In the genomic region with DNA sequence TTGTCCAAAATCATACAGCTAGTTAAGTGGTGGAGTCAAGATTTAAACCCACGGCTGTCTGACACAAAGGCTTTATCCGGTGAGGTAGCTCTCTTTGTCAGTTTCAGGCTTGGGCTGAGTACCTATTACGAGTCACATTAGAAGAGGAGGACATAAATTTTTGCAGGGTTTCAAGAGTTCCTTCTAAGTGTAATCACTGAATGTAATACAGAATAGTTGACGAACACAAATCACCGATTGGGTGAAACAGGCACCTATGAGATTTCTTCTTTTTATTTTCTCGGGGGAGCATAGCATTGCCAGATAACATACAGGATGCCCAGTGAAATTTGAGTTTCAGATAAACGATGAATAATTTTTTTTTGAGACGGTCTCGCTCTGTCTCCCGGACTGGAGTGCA, we compare ENCODE assay signal across 8 cellular contexts. TPM values are rescaled to one million over a fixed set of nuclear protein-coding genes. Genes with fewer than 3 reads are reported as not detected.
A peak's percentile ranks its signal among the peaks of the same experiment; 100 is the strongest.
DNase-seq lines count a peak whose midpoint lies in the region; ATAC-seq and TF ChIP-seq lines count a peak whose summit lies in the region.

No MANE protein-coding gene starts in this region.

- H3K27me3 ChIP-seq in RWPE2 (ENCODE audit: insufficient read depth, poor library complexity, severe bottlenecking), result no peaks in the 10 kb centered on the region
- H3K27me3 ChIP-seq in sigmoid colon, result no peaks in the 10 kb centered on the region

- TF ChIP-seq POLR2A in sigmoid colon (IDR thresholded peaks at IDR 0.05), result no peak

- no peak for TF ChIP-seq EP300 in sigmoid colon (IDR thresholded peaks at IDR 0.05)

- intact Hi-C loops in sigmoid colon (cut with DNase I), result no loop called here

- H3K36me3 ChIP-seq in RWPE2 (ENCODE audit: low read depth), result peaks cover 15% of the 10 kb centered on the region; the same call in 1 of the 2 replicates
- peaks cover 0 to under 1% (median 0%) of the 10 kb centered on the region in 4 donors for H3K36me3 ChIP-seq in sigmoid colon

- no peak for TF ChIP-seq CTCF in RWPE2 (IDR thresholded peaks at IDR 0.05; ENCODE audit: poor library complexity, severe bottlenecking)
- no peak for TF ChIP-seq CTCF in sigmoid colon (IDR thresholded peaks at IDR 0.05)

- no peaks in the 10 kb centered on the region for H3K9me3 ChIP-seq in RWPE2 (ENCODE audit: severe bottlenecking)
- no peaks in the 10 kb centered on the region for H3K9me3 ChIP-seq in sigmoid colon

- peaks cover 8% of the 10 kb centered on the region for H3K4me1 ChIP-seq in RWPE2 (ENCODE audit: insufficient read depth, poor library complexity, severe bottlenecking)
- H3K4me1 ChIP-seq in sigmoid colon, result peaks cover 0 to 26% (median 19%) of the 10 kb centered on the region in 4 donors

- DNase-seq in RWPE2 (ENCODE audit: low spot score) (no peak), fibroblast of peridontal ligament (ENCODE audit: extremely low read depth) (peak; percentile 15), sigmoid colon (no peak), putamen (ENCODE audit: low spot score) (no peak), NOMO-1 treated with dmso at 0.1 percent for 144 hours (lab: John Stamatoyannopoulos, UW; ENCODE audit: unreplicated experiment) (no peak), ureter (ENCODE audit: low spot score) (no peak)

- H3K4me3 ChIP-seq in GM08714 (ENCODE audit: low read length) (peak overlapping the region; percentile 94), RWPE2 (ENCODE audit: severe bottlenecking) (peak overlapping the region; percentile 96), sigmoid colon (peak overlapping the region; percentile 84 to 98 (median 92))

- ATAC-seq in RWPE2 (ENCODE audit: low read depth) (no peak), GM19455 (IDR thresholded peaks at IDR 0.05; ENCODE audit: unreplicated experiment) (no peak)

- 25 to 41% methylated on average over 10 of the region's 10 CpGs for WGBS in sigmoid colon, 2 donors

- H3K27ac ChIP-seq in RWPE2 (ENCODE audit: poor library complexity, severe bottlenecking) (peak overlapping the region; percentile 55), sigmoid colon (peak overlapping the region; percentile 82 to 92 (median 91))

RNA-seq across cellular contexts. Expression of gene PSMD4, which starts 0.8 kb away (rescaled TPM):
- total RNA-seq in sigmoid colon (100 to 1,000 TPM; 138 to 194 (median 173) TPM), ureter (120 TPM)
- polyA plus RNA-seq in sigmoid colon, result 100 to 1,000 TPM; 111 to 176 (median 111) TPM

RNA-seq across cellular contexts. Expression of gene ZNF687, which starts 26.7 kb away (rescaled TPM):
- total RNA-seq in sigmoid colon (10 to 100 TPM; 17.6 to 24.2 (median 18.3) TPM), ureter (27.8 TPM)
- polyA plus RNA-seq in sigmoid colon, result 10 to 100 TPM in 2 of 3 donors, 1 to 10 TPM in 1; 6.6 to 16.6 (median 10.4) TPM

RNA-seq across cellular contexts. Expression of gene PIP5K1A, which starts 57.0 kb away (rescaled TPM):
- total RNA-seq in sigmoid colon (10 to 100 TPM; 33.2 to 51.5 (median 37.8) TPM), ureter (55.9 TPM)
- 10 to 100 TPM in 2 of 3 donors, 1 to 10 TPM in 1; 9.6 to 23.7 (median 19.0) TPM for polyA plus RNA-seq in sigmoid colon
